ENCODE assay signal across 17 cellular contexts in the genomic region with DNA sequence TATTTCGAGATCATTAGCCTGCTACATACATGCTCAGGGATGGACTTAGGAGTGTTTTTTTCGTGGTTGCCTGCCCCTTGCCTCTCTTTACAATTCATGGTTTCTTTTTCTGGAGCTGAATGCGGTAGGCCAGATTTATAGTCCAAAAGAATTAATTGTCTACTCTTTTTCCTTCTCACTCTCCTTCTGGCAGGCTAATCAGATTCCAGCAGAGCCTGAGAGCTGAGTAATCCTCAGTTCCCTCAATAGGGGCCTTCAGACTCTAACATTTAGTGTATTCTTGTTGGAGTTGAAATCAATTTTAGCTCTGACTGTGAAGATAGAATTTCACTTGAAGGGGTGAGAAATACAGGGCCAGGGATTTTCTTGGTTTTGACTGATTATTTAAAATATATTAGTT. TPM values are rescaled to one million over a fixed set of nuclear protein-coding genes. Genes with fewer than 3 reads are reported as not detected.
DNase-seq lines count a peak whose midpoint lies in the region; ATAC-seq and TF ChIP-seq lines count a peak whose summit lies in the region.
"Had no signal": no experiment of that assay in that cellular context is flagged by ENCODE, and none has a peak within 500 bp of the region (broad histone marks: within the 10 kb centered on the region; RNA-seq: fewer than 3 reads in every experiment).

No MANE protein-coding gene starts in this region.

- H3K4me2 ChIP-seq in neural progenitor cell: peak overlapping the region; percentile 7

- no peaks in the 10 kb centered on the region for H3K9me3 ChIP-seq in cardiac muscle cell (ENCODE audit: low read depth)
- H3K9me3 ChIP-seq in left ventricle myocardium inferior (replicated peaks): no peaks in the 10 kb centered on the region
- no peaks in the 10 kb centered on the region for H3K9me3 ChIP-seq in neural progenitor cell (ENCODE audit: low read depth)
- no peaks in the 10 kb centered on the region for H3K9me3 ChIP-seq in colonic mucosa

- H2AFZ ChIP-seq in neural progenitor cell (replicated peaks): no peak overlapping the region

- no peaks in the 10 kb centered on the region for H3K9me3 Mint-ChIP-seq in neural progenitor cell
- no peaks in the 10 kb centered on the region for H3K9me3 Mint-ChIP-seq in T-helper 2 cell treated with Interferon-gamma antibody and Interleukin-4, amounts not matched to agents 5 μg/mL and 100 μg/mL, for 36 hours

- H3K4me1 Mint-ChIP-seq in neural progenitor cell: peaks cover 21% of the 10 kb centered on the region
- no peaks in the 10 kb centered on the region for H3K4me1 Mint-ChIP-seq in T-helper 2 cell treated with Interferon-gamma antibody and Interleukin-4, amounts not matched to agents 5 μg/mL and 100 μg/mL, for 36 hours (ENCODE audit: low read depth)
- H3K4me1 Mint-ChIP-seq: CD14-positive monocyte had no signal

- H3K4me3 ChIP-seq in cardiac muscle cell: no peak overlapping the region
- H3K4me3 ChIP-seq in left ventricle myocardium inferior: no peak overlapping the region
- H3K4me3 ChIP-seq in neural progenitor cell: no peak overlapping the region
- no peak overlapping the region for H3K4me3 ChIP-seq in colonic mucosa
- H3K4me3 ChIP-seq: GM12878 had no signal

- no peak for ATAC-seq in GM19324 (IDR thresholded peaks at IDR 0.05; ENCODE audit: low FRiP score, unreplicated experiment)
- ATAC-seq: GM12878 had no signal

- TF ChIP-seq CTCF in cardiac muscle cell (IDR thresholded peaks at IDR 0.05; ENCODE audit: low read depth, low read length) (no peak), left ventricle myocardium inferior (IDR thresholded peaks at IDR 0.05; ENCODE audit: borderline replicate concordance) (no peak), neural progenitor cell (IDR thresholded peaks at IDR 0.05) (no peak), colonic mucosa (IDR thresholded peaks at IDR 0.05) (no peak)

- DNase-seq in cardiac muscle cell (ENCODE audit: low read depth in 1 of 2, low spot score in 1 of 2) (no peak), left ventricle myocardium inferior (no peak), caudate nucleus (lab: John Stamatoyannopoulos, UW) (peak in 1 of 61 donors; percentile 17), neural progenitor cell (ENCODE audit: low spot score) (peak; percentile 32), colonic mucosa (no peak), UCSD-AML1 (lab: John Stamatoyannopoulos, UW; ENCODE audit: unreplicated experiment) (no peak)
- no peak for DNase-seq in T-helper 2 cell treated with Interferon-gamma antibody and Interleukin-4, amounts not matched to agents 5 μg/mL and 100 μg/mL, for 36 hours (ENCODE audit: low spot score)
- DNase-seq: NCI-H187, NCI-H226, NCI-H526, OCI-M1, SHP77 treated with DMSO at 0.1 percent for 48 hours had no signal

- no peaks in the 10 kb centered on the region for H3K79me2 ChIP-seq in neural progenitor cell (ENCODE audit: low read depth)

- no peak overlapping the region for H3K9ac ChIP-seq in neural progenitor cell
- H3K9ac ChIP-seq in colonic mucosa (ENCODE audit: low read depth in 2 of 2, low read length in 2 of 2): no peak overlapping the region

- no peaks in the 10 kb centered on the region for H4K20me1 ChIP-seq in neural progenitor cell (ENCODE audit: low read depth)

- H3K4me1 ChIP-seq in cardiac muscle cell (ENCODE audit: low read depth) (peaks cover 26% of the 10 kb centered on the region), left ventricle myocardium inferior (no peaks in the 10 kb centered on the region), neural progenitor cell (peaks cover 26% of the 10 kb centered on the region), colonic mucosa (no peaks in the 10 kb centered on the region)

- H3K27ac ChIP-seq in cardiac muscle cell (peak overlapping the region; percentile 56), left ventricle myocardium inferior (replicated peaks) (no peak overlapping the region), caudate nucleus (ENCODE audit: low read depth, low read length) (peak overlapping the region; percentile 0), neural progenitor cell (no peak overlapping the region), colonic mucosa (no peak overlapping the region)

- H3K36me3 ChIP-seq in cardiac muscle cell (no peaks in the 10 kb centered on the region), left ventricle myocardium inferior (no peaks in the 10 kb centered on the region), neural progenitor cell (no peaks in the 10 kb centered on the region), colonic mucosa (no peaks in the 10 kb centered on the region)

- H3K27me3 ChIP-seq in cardiac muscle cell (no peaks in the 10 kb centered on the region), left ventricle myocardium inferior (ENCODE audit: low read depth) (peaks cover 27% of the 10 kb centered on the region), neural progenitor cell (no peaks in the 10 kb centered on the region), colonic mucosa (no peaks in the 10 kb centered on the region)

- H3K4me3 Mint-ChIP-seq in neural progenitor cell: no peak overlapping the region
- no peak overlapping the region for H3K4me3 Mint-ChIP-seq in T-helper 2 cell treated with Interferon-gamma antibody and Interleukin-4, amounts not matched to agents 5 μg/mL and 100 μg/mL, for 36 hours

- H3K27ac Mint-ChIP-seq in neural progenitor cell: no peak overlapping the region
- H3K27ac Mint-ChIP-seq in T-helper 2 cell treated with Interferon-gamma antibody and Interleukin-4, amounts not matched to agents 5 μg/mL and 100 μg/mL, for 36 hours: no peak overlapping the region
- H3K27ac Mint-ChIP-seq: CD14-positive monocyte had no signal

- H3K36me3 Mint-ChIP-seq in neural progenitor cell: no peaks in the 10 kb centered on the region
- H3K36me3 Mint-ChIP-seq in T-helper 2 cell treated with Interferon-gamma antibody and Interleukin-4, amounts not matched to agents 5 μg/mL and 100 μg/mL, for 36 hours (ENCODE audit: low read depth): no peaks in the 10 kb centered on the region
- H3K36me3 Mint-ChIP-seq: CD14-positive monocyte had no signal

- H3F3A ChIP-seq in neural progenitor cell (ENCODE audit: low read depth): peaks cover 15% of the 10 kb centered on the region

- intact Hi-C loops in left ventricle myocardium inferior (cut with micrococcal nuclease): no loop called here
- intact Hi-C loops in colonic mucosa (cut with DNase I): no loop called here

- peaks cover 3% of the 10 kb centered on the region for H3K27me3 Mint-ChIP-seq in neural progenitor cell (ENCODE audit: insufficient read depth, low read depth)
- H3K27me3 Mint-ChIP-seq in T-helper 2 cell treated with Interferon-gamma antibody and Interleukin-4, amounts not matched to agents 5 μg/mL and 100 μg/mL, for 36 hours (ENCODE audit: low read depth): peaks cover 11% of the 10 kb centered on the region

RNA-seq across cellular contexts. Expression of a gene that starts 16.4 kb away (rescaled TPM):
- 12.2 and 29.1 TPM in 2 replicates for total RNA-seq in cardiac muscle cell
- polyA plus RNA-seq in cardiac muscle cell: 9.3 and 14.3 TPM in 2 replicates
- 0.03 TPM for total RNA-seq in left ventricle myocardium inferior
- 0.26 and 0.34 TPM in 2 replicates for total RNA-seq in neural progenitor cell (ENCODE audit: low replicate concordance)
- under 1 TPM in 1 of 2 donors, not detected in 1; 0.08 TPM for total RNA-seq in colonic mucosa
- total RNA-seq: A172, GM12878, RPMI7951 had no signal
- polyA plus RNA-seq: CD14-positive monocyte had no signal

Comparison
In these comparisons a context has a peak if more than half of its experiments do, and no peak if none do; other contexts are left out.
1. H3K27ac ChIP-seq: peak in cardiac muscle cell (single experiment) and caudate nucleus (single experiment); none in left ventricle myocardium inferior (single experiment), neural progenitor cell (single experiment) and colonic mucosa (single experiment).